Comparison of ENCODE assay signal across 34 cellular contexts in the genomic region with DNA sequence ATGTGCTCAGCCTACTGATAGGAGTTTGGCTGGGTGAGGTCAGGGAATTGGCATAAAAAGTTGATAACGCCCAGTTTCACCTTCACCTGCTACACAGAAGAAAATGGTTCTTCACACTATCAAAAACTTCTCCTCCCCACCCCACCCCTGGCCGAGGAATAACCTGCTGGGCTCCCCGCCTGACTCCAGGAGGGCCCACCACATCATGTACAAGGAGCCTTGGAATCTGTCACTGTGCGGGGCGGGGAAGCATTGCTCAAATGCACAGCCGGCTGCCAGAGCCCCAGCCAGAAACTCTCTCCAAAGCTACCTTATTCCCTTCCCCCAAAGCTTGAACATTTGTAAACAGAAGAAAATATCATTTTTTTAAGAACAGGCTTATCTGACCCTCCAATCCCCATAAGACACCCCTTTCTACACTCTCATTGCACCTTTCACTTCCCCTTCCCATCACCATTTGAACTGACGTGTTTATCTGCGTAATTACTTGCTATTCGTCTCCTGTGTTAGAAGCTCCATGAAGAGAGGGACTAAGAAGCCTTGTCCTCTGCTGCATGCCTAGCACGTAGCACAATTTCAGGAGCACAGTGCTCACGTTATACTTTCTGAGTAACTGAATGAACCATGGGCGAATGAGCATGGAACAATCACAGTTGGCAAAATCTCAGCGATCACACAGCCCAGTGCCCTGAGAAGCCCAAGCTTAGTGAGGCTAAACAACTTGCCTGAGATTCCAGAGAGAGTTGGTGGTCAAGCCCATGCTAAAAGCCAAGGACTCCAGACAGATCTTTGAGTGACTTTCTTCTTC.
DNase-seq lines count a peak whose midpoint lies in the region; ATAC-seq and TF ChIP-seq lines count a peak whose summit lies in the region.
"Had no signal": no experiment of that assay in that cellular context is flagged by ENCODE, and none has a peak within 500 bp of the region (broad histone marks: within the 10 kb centered on the region; RNA-seq: fewer than 3 reads in every experiment).

No MANE protein-coding gene starts in this region.

- TF ChIP-seq CTCF in activated B cell treated with CpG ODN at 0.5 μM for 24 hours (IDR thresholded peaks at IDR 0.05) (no peak), tibial nerve (IDR thresholded peaks at IDR 0.05) (no peak), PC-3 (conservative IDR thresholded peaks at IDR 0.05; ENCODE audit: low read depth, low read length) (no peak)

- peaks cover 8% of the 10 kb centered on the region for H3K4me1 Mint-ChIP-seq in activated B cell treated with CpG ODN at 0.5 μM for 24 hours
- H3K4me1 Mint-ChIP-seq: activated naive CD8-positive, alpha-beta T cell treated with anti-CD3 and anti-CD28 coated beads for 36 hours; stimulated activated effector memory CD8-positive, alpha-beta T cell treated with anti-CD3 and anti-CD28 coated beads, Interleukin-12 subunit alpha, Interleukin-12 subunit beta, amount 100 ng/mL, for 72 hours had no signal

- H3F3A ChIP-seq in PC-3 (ENCODE audit: low read length, unreplicated experiment) = no peaks in the 10 kb centered on the region

- H3K36me3 Mint-ChIP-seq in activated B cell treated with CpG ODN at 0.5 μM for 24 hours (ENCODE audit: low read depth) = no peaks in the 10 kb centered on the region
- H3K36me3 Mint-ChIP-seq: activated CD4-positive, alpha-beta memory T cell treated with anti-CD3 and anti-CD28 coated beads for 36 hours; activated naive CD8-positive, alpha-beta T cell treated with anti-CD3 and anti-CD28 coated beads for 36 hours; stimulated activated effector memory CD8-positive, alpha-beta T cell treated with anti-CD3 and anti-CD28 coated beads, Interleukin-12 subunit alpha, Interleukin-12 subunit beta, amount 100 ng/mL, for 72 hours had no signal

- H3K27me3 Mint-ChIP-seq in activated B cell treated with CpG ODN at 0.5 μM for 24 hours = peaks cover 23% of the 10 kb centered on the region

- H3K27me3 ChIP-seq in tibial nerve (no peaks in the 10 kb centered on the region), PC-3 (ENCODE audit: low read length) (no peaks in the 10 kb centered on the region)
- H3K27me3 ChIP-seq: ascending aorta; BLaER1 treated with 17β-estradiol and CSF1 and Interleukin-3, amounts not matched to agents 10 nM and 100 nM; gastrocnemius medialis; SJCRH30 had no signal

- H2AFZ ChIP-seq in PC-3 (ENCODE audit: low read length) = no peak overlapping the region
- H2AFZ ChIP-seq: GM23248 had no signal

- H4K20me1 ChIP-seq in PC-3 (ENCODE audit: low read length) = no peaks in the 10 kb centered on the region
- H4K20me1 ChIP-seq: BLaER1 treated with 17β-estradiol and CSF1 and Interleukin-3, amounts not matched to agents 10 nM and 100 nM had no signal

- H3K36me3 ChIP-seq in tibial nerve = no peaks in the 10 kb centered on the region
- no peaks in the 10 kb centered on the region for H3K36me3 ChIP-seq in PC-3 (ENCODE audit: low read depth, low read length)
- H3K36me3 ChIP-seq: ascending aorta; BLaER1 treated with 17β-estradiol and CSF1 and Interleukin-3, amounts not matched to agents 10 nM and 100 nM; gastrocnemius medialis; SJCRH30 had no signal

- no peak overlapping the region for H3K27ac ChIP-seq in tibial nerve
- H3K27ac ChIP-seq in PC-3 (ENCODE audit: low read length) = no peak overlapping the region
- H3K27ac ChIP-seq: ascending aorta; BLaER1 treated with 17β-estradiol and CSF1 and Interleukin-3, amounts not matched to agents 10 nM and 100 nM; gastrocnemius medialis; GM23248; SJCRH30 had no signal

- H3K9me2 ChIP-seq in PC-3 (replicated peaks; ENCODE audit: low read length) = no peaks in the 10 kb centered on the region

- no peak for TF ChIP-seq POLR2A in tibial nerve (IDR thresholded peaks at IDR 0.05)

- no peaks in the 10 kb centered on the region for H3K79me2 ChIP-seq in PC-3 (ENCODE audit: low read length)

- TF ChIP-seq EP300 in tibial nerve (IDR thresholded peaks at IDR 0.05) = no peak

- no TSS peak for BruUV-seq in PC-3 (replicated peaks; lab: Mats Ljungman, UMichigan)

- no peak overlapping the region for H3K4me3 ChIP-seq in tibial nerve
- H3K4me3 ChIP-seq in PC-3 (ENCODE audit: low read length) = no peak overlapping the region
- H3K4me3 ChIP-seq: ascending aorta; BLaER1 treated with 17β-estradiol and CSF1 and Interleukin-3, amounts not matched to agents 10 nM and 100 nM; gastrocnemius medialis; GM23248; SJCRH30 had no signal

- ATAC-seq in GM18867 (IDR thresholded peaks at IDR 0.05; ENCODE audit: unreplicated experiment) = peak; percentile 61
- ATAC-seq in activated B cell treated with CpG ODN at 0.5 μM for 24 hours (ENCODE audit: low read depth) = peak; percentile 79
- ATAC-seq in PC-3 = no peak
- ATAC-seq: activated CD4-positive, CD25-positive, alpha-beta regulatory T cell treated with anti-CD3 and anti-CD28 coated beads, Interleukin-2, amount 50 U/mL, for 24 hours; left colon; Panc1; sciatic nerve; stimulated activated effector memory CD8-positive, alpha-beta T cell treated with anti-CD3 and anti-CD28 coated beads, Interleukin-12 subunit alpha, Interleukin-12 subunit beta, amount 100 ng/mL, for 72 hours had no signal

- CTCF ChIA-PET in activated B cell treated with CpG ODN at 0.5 μM for 24 hours (lab: Charles Lee) (no interaction called here), PC-3 (lab: Charles Lee) (no interaction called here)

- H3K27ac Mint-ChIP-seq in activated B cell treated with CpG ODN at 0.5 μM for 24 hours = no peak overlapping the region
- H3K27ac Mint-ChIP-seq: activated CD4-positive, alpha-beta memory T cell treated with anti-CD3 and anti-CD28 coated beads for 36 hours; activated naive CD8-positive, alpha-beta T cell treated with anti-CD3 and anti-CD28 coated beads for 36 hours; dendritic cell treated with granulocyte-macrophage colony-stimulating factor and Interleukin-4, amounts not matched to agents 40 ng/mL and 50 ng/mL, for 4 days; stimulated activated effector memory CD8-positive, alpha-beta T cell treated with anti-CD3 and anti-CD28 coated beads, Interleukin-12 subunit alpha, Interleukin-12 subunit beta, amount 100 ng/mL, for 72 hours had no signal

- DNase-seq in NAMALWA (ENCODE audit: low spot score) = peak; percentile 17
- no peak for DNase-seq in activated B cell treated with CpG ODN at 0.5 μM for 24 hours
- peak; percentile 21 for DNase-seq in renal cortical epithelial cell (ENCODE audit: low read depth)
- no peak for DNase-seq in tibial nerve (ENCODE audit: low spot score in 2 of 2)
- DNase-seq in PC-3 = no peak
- no peak for DNase-seq in NCI-H524 treated with DMSO at 0.1 percent for 48 hours (lab: John Stamatoyannopoulos, UW)
- DNase-seq in NCI-H2227 treated with DMSO at 0.1 percent for 48 hours (lab: John Stamatoyannopoulos, UW) = no peak
- DNase-seq: activated CD4-positive, alpha-beta memory T cell treated with anti-CD3 and anti-CD28 coated beads for 36 hours; activated naive CD8-positive, alpha-beta T cell treated with anti-CD3 and anti-CD28 coated beads for 36 hours; caudate nucleus; COR-L47; DMS53; gastrocnemius medialis; GDM1; GM23248; hippocampal formation; left colon; mammary epithelial cell; NCI-H1105 treated with DMSO at 0.1 percent for 48 hours; NCI-H1930; NCI-H82; posterior cingulate gyrus; SJCRH30; stimulated activated CD4-positive, alpha-beta T cell treated with anti-CD3 and anti-CD28 coated beads, Interleukin-12 subunit alpha, Interleukin-12 subunit beta, amount 100 ng/mL, for 4 hours; stimulated activated CD4-positive, alpha-beta T cell treated with anti-CD3 and anti-CD28 coated beads, Interleukin-4, amount 100 ng/mL, for 1 hour had no signal

- no peak overlapping the region for H3K4me3 Mint-ChIP-seq in activated B cell treated with CpG ODN at 0.5 μM for 24 hours
- H3K4me3 Mint-ChIP-seq: activated CD4-positive, alpha-beta memory T cell treated with anti-CD3 and anti-CD28 coated beads for 36 hours; activated naive CD8-positive, alpha-beta T cell treated with anti-CD3 and anti-CD28 coated beads for 36 hours; dendritic cell treated with granulocyte-macrophage colony-stimulating factor and Interleukin-4, amounts not matched to agents 40 ng/mL and 50 ng/mL, for 4 days; neural crest cell; stimulated activated effector memory CD8-positive, alpha-beta T cell treated with anti-CD3 and anti-CD28 coated beads, Interleukin-12 subunit alpha, Interleukin-12 subunit beta, amount 100 ng/mL, for 72 hours had no signal

- intact Hi-C loops in activated B cell treated with CpG ODN at 0.5 μM for 24 hours (cut with micrococcal nuclease) = no loop called here
- intact Hi-C loops in PC-3 (cut with micrococcal nuclease) = no loop called here

- H3K9me3 Mint-ChIP-seq in activated B cell treated with CpG ODN at 0.5 μM for 24 hours = no peaks in the 10 kb centered on the region
- H3K9me3 Mint-ChIP-seq: activated CD4-positive, alpha-beta memory T cell treated with anti-CD3 and anti-CD28 coated beads for 36 hours; activated naive CD8-positive, alpha-beta T cell treated with anti-CD3 and anti-CD28 coated beads for 36 hours; dendritic cell treated with granulocyte-macrophage colony-stimulating factor and Interleukin-4, amounts not matched to agents 40 ng/mL and 50 ng/mL, for 4 days; neural crest cell; stimulated activated effector memory CD8-positive, alpha-beta T cell treated with anti-CD3 and anti-CD28 coated beads, Interleukin-12 subunit alpha, Interleukin-12 subunit beta, amount 100 ng/mL, for 72 hours had no signal

- H3K4me1 ChIP-seq in tibial nerve = no peaks in the 10 kb centered on the region
- H3K4me1 ChIP-seq in PC-3 (ENCODE audit: insufficient read depth, low read length) = peaks cover 11% of the 10 kb centered on the region; the same call in 1 of the 2 replicates
- H3K4me1 ChIP-seq: ascending aorta, SJCRH30 had no signal

- POLR2A ChIA-PET in activated B cell treated with CpG ODN at 0.5 μM for 24 hours (lab: Charles Lee) (interaction anchor here (0.7 kb wide), 1 partner anchor 51 kb away, joined by 3 read pairs; no protein-coding TSS in a partner anchor), PC-3 (lab: Charles Lee; ENCODE audit: unreplicated experiment) (interaction anchor here (0.7 kb wide), 1 partner anchor 55 kb away, joined by 4 read pairs; no protein-coding TSS in a partner anchor)

- no peaks in the 10 kb centered on the region for H3K9me3 ChIP-seq in tibial nerve
- H3K9me3 ChIP-seq in PC-3 (ENCODE audit: low read length) = no peaks in the 10 kb centered on the region
- H3K9me3 ChIP-seq: ascending aorta; BLaER1 treated with 17β-estradiol and CSF1 and Interleukin-3, amounts not matched to agents 10 nM and 100 nM; gastrocnemius medialis; SJCRH30 had no signal

- H3K9ac ChIP-seq in PC-3 (ENCODE audit: low read length) = no peak overlapping the region
- H3K9ac ChIP-seq: BLaER1 treated with 17β-estradiol and CSF1 and Interleukin-3, amounts not matched to agents 10 nM and 100 nM; GM23248 had no signal

- no peak overlapping the region for H3K4me2 ChIP-seq in PC-3 (ENCODE audit: low read length)
- H3K4me2 ChIP-seq: BLaER1 treated with 17β-estradiol and CSF1 and Interleukin-3, amounts not matched to agents 10 nM and 100 nM had no signal

- 84 to 86% methylated on average over 13 of the region's 13 CpGs for WGBS in tibial nerve, 2 donors

Comparison
In these comparisons a context has a peak if more than half of its experiments do, and no peak if none do; other contexts are left out.
1. DNase-seq: peak in NAMALWA (single experiment) and renal cortical epithelial cell (single experiment); none in activated B cell treated with CpG ODN at 0.5 μM for 24 hours (single experiment), tibial nerve (0 of 2), PC-3 (single experiment), NCI-H524 treated with DMSO at 0.1 percent for 48 hours (single experiment) and NCI-H2227 treated with DMSO at 0.1 percent for 48 hours (single experiment).